In the genomic region with DNA sequence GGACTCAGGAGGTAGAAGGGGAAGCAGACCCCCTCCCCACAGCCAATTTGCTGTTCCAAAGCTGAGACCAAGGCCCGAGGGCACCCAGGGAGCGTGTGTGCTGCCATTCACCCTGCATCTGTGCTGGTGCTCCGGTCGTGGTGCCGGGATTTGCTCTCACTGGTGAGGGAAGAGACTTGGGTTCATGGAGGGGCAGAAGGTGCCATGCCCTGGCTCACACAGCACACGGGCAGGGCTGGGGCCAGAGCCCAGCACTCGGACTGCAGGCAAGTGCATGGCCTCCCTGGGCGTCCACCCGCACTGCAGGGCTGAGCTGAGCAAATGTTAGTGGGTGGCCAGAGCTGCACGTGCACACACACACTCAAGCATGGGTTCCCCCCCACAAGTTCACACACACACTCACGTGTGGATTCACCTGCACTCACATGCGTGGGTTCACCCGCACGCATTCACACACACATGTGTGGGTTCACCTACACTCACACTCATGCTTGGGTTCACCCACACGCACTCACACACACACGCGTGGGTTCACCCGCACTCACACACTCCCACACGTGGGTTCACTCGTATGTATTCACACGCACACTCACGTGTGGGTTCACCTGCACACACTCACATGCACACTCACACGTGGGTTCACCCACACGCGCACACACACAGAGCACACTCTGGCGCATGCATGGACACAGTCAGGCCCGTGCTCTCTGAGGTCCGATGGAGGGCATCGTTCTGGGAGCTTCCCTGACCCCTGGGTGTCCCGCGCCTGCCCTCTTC, we compare ENCODE assay signal across 26 cellular contexts. TPM values are rescaled to one million over a fixed set of nuclear protein-coding genes. Genes with fewer than 3 reads are reported as not detected.
DNase-seq lines count a peak whose midpoint lies in the region; ATAC-seq, FAIRE-seq and TF ChIP-seq lines count a peak whose summit lies in the region.
"Had no signal": no experiment of that assay in that cellular context is flagged by ENCODE, and none has a peak within 500 bp of the region (broad histone marks: within the 10 kb centered on the region; RNA-seq: fewer than 3 reads in every experiment).

No MANE protein-coding gene starts in this region.

- FAIRE-seq in kidney (lab: Jason Lieb, UNC), result no peak
- FAIRE-seq: astrocyte had no signal

- CTCF ChIA-PET in Panc1 (lab: Charles Lee), result no interaction called here

- H3K27me3 ChIP-seq in Panc1 (ENCODE audit: control insufficient read depth, insufficient read depth, low read length), result no peaks in the 10 kb centered on the region; the same call in 1 of the 2 replicates

- H3K27ac ChIP-seq in Panc1 (ENCODE audit: low read length), result no peak overlapping the region
- no peak overlapping the region for H3K27ac ChIP-seq in kidney (ENCODE audit: low read depth in 2 of 2, low read length in 2 of 2)
- H3K27ac ChIP-seq: epithelial cell of prostate, neutrophil, upper lobe of left lung had no signal

- DNase-seq in activated CD4-positive, alpha-beta T cell treated with anti-CD3 and anti-CD28 coated beads, Interleukin-2, amount 10 ng/mL, durations not matched to agents 24 days and 14 days, result no peak
- DNase-seq in activated CD4-positive, alpha-beta T cell treated with anti-CD3 and anti-CD28 coated beads, Interleukin-2, amount 50 U/mL, for 48 hours, result no peak
- no peak for DNase-seq in Panc1 (ENCODE audit: low read depth, low spot score)
- DNase-seq in kidney, result peak; percentile 33
- peak; percentile 62 for DNase-seq in posterior vena cava (ENCODE audit: low spot score)
- DNase-seq in dermis blood vessel endothelial cell, result no peak
- no peak for DNase-seq in NK-92 (lab: John Stamatoyannopoulos, UW; ENCODE audit: unreplicated experiment)
- DNase-seq: 8988T; activated CD4-positive, alpha-beta T cell treated with anti-CD3 and anti-CD28 coated beads, Interleukin-2, amount 50 U/mL, for 1 hour; activated CD8-positive, alpha-beta memory T cell treated with anti-CD3 and anti-CD28 coated beads, Interleukin-2, amount 50 U/mL, for 48 hours; activated effector memory CD4-positive, alpha-beta T cell treated with Interleukin-2 at 50 U/mL for 16 hours; activated naive CD8-positive, alpha-beta T cell treated with anti-CD3 and anti-CD28 coated beads for 36 hours; cerebellar nuclear complex; DMS53; H9; NCI-H1694; NCI-H2171; stimulated activated CD4-positive, alpha-beta T cell treated with anti-CD3 and anti-CD28 coated beads, Interleukin-1b, Interleukin-23, amount 100 ng/mL, for 48 hours had no signal

- peaks cover 3% of the 10 kb centered on the region for H3K9me3 Mint-ChIP-seq in activated CD4-positive, alpha-beta T cell treated with anti-CD3 and anti-CD28 coated beads, Interleukin-2, amount 10 ng/mL, durations not matched to agents 24 days and 14 days

- no peak overlapping the region for H3K4me3 Mint-ChIP-seq in activated CD4-positive, alpha-beta T cell treated with anti-CD3 and anti-CD28 coated beads, Interleukin-2, amount 10 ng/mL, durations not matched to agents 24 days and 14 days
- H3K4me3 Mint-ChIP-seq: activated naive CD8-positive, alpha-beta T cell treated with anti-CD3 and anti-CD28 coated beads for 36 hours had no signal

- H3K9me3 ChIP-seq in Panc1 (ENCODE audit: control insufficient read depth, insufficient read depth, low read depth, low read length) (no peaks in the 10 kb centered on the region), kidney (ENCODE audit: control insufficient read depth in 1 of 2, low read length in 2 of 2) (no peaks in the 10 kb centered on the region)
- H3K9me3 ChIP-seq: neutrophil had no signal

- POLR2A ChIA-PET in Panc1 (lab: Charles Lee), result no interaction called here

- peak overlapping the region; percentile 39 for H3K27ac Mint-ChIP-seq in activated CD4-positive, alpha-beta T cell treated with anti-CD3 and anti-CD28 coated beads, Interleukin-2, amount 10 ng/mL, durations not matched to agents 24 days and 14 days
- H3K27ac Mint-ChIP-seq: activated naive CD8-positive, alpha-beta T cell treated with anti-CD3 and anti-CD28 coated beads for 36 hours had no signal

- BruUV-seq in Panc1 (replicated peaks; lab: Mats Ljungman, UMichigan), result no TSS peak

- ATAC-seq in Panc1 (peak; percentile 32; the same call in 1 of the 2 replicates), GM21390 (IDR thresholded peaks at IDR 0.05; ENCODE audit: unreplicated experiment) (no peak)

- H3K36me3 Mint-ChIP-seq in activated CD4-positive, alpha-beta T cell treated with anti-CD3 and anti-CD28 coated beads, Interleukin-2, amount 10 ng/mL, durations not matched to agents 24 days and 14 days (ENCODE audit: low read depth), result peaks cover 3% of the 10 kb centered on the region

- peaks cover 27% of the 10 kb centered on the region for H3K4me1 Mint-ChIP-seq in activated CD4-positive, alpha-beta T cell treated with anti-CD3 and anti-CD28 coated beads, Interleukin-2, amount 10 ng/mL, durations not matched to agents 24 days and 14 days

- TF ChIP-seq CTCF in Panc1 (IDR thresholded peaks at IDR 0.05) (no peak), kidney (IDR thresholded peaks at IDR 0.05; ENCODE audit: borderline replicate concordance, extremely low read depth, insufficient read depth) (no peak)

- in situ Hi-C loops in Panc1 (cut with HindIII; ENCODE audit: low pct_unique_long_range_greater_than_20kb, low sequenced_read_pairs), result no loop called here

- H3K4me1 ChIP-seq in Panc1 (ENCODE audit: control insufficient read depth, insufficient read depth, low read length), result no peaks in the 10 kb centered on the region
- no peaks in the 10 kb centered on the region for H3K4me1 ChIP-seq in kidney (ENCODE audit: control insufficient read depth in 1 of 2, insufficient read depth in 1 of 2, low read depth in 1 of 2, low read length in 2 of 2)

- H3K4me3 ChIP-seq in Panc1 (ENCODE audit: low read depth in 2 of 2, low read length in 2 of 2) (no peak overlapping the region), kidney (ENCODE audit: low read length in 2 of 2) (no peak overlapping the region)
- H3K4me3 ChIP-seq: upper lobe of left lung had no signal

- H3K36me3 ChIP-seq in Panc1 (ENCODE audit: control insufficient read depth, insufficient read depth, low read length), result no peaks in the 10 kb centered on the region
- no peaks in the 10 kb centered on the region for H3K36me3 ChIP-seq in kidney (ENCODE audit: control insufficient read depth in 1 of 2, insufficient read depth in 2 of 2, low read length in 2 of 2)
- H3K36me3 ChIP-seq: neutrophil, upper lobe of left lung had no signal

- H3K9ac ChIP-seq in kidney (ENCODE audit: low read length in 2 of 2), result no peak overlapping the region

- peaks cover 2% of the 10 kb centered on the region for H3K27me3 Mint-ChIP-seq in activated CD4-positive, alpha-beta T cell treated with anti-CD3 and anti-CD28 coated beads, Interleukin-2, amount 10 ng/mL, durations not matched to agents 24 days and 14 days

- intact Hi-C loops in activated CD4-positive, alpha-beta T cell treated with anti-CD3 and anti-CD28 coated beads, Interleukin-2, amount 10 ng/mL, durations not matched to agents 24 days and 14 days (cut with micrococcal nuclease), result no loop called here
- intact Hi-C loops in Panc1 (cut with micrococcal nuclease; ENCODE audit: unreplicated experiment), result no loop called here
- intact Hi-C loops in kidney (cut with DNase I), result no loop called here
- intact Hi-C loops in posterior vena cava (cut with DNase I), result no loop called here

RNA-seq across cellular contexts. Expression of a gene that starts 57.0 kb away (rescaled TPM):
- not detected in 2 replicates for total RNA-seq in activated CD4-positive, alpha-beta T cell treated with anti-CD3 and anti-CD28 coated beads, Interleukin-2, amount 10 ng/mL, durations not matched to agents 24 days and 14 days
- total RNA-seq in Panc1 (2021; ENCODE audit: unreplicated experiment), result 13.7 TPM
- polyA plus RNA-seq in Panc1 (2012; ENCODE audit: insufficient read length), result 22.0 TPM
- 8.0 TPM for total RNA-seq in kidney
- polyA plus RNA-seq in kidney (ENCODE audit: insufficient read depth, low read depth, low replicate concordance), result 0.75 TPM
- 1 to 10 TPM; 4.7 to 5.1 TPM for total RNA-seq in posterior vena cava
- 0.14 TPM in 1 of 2 replicates, not detected in the other for total RNA-seq in dermis blood vessel endothelial cell
- total RNA-seq: LHCN-M2, pulmonary artery endothelial cell, RPMI7951 had no signal

RNA-seq across cellular contexts. Expression of a gene that starts 59.7 kb away (rescaled TPM):
- total RNA-seq in activated CD4-positive, alpha-beta T cell treated with anti-CD3 and anti-CD28 coated beads, Interleukin-2, amount 10 ng/mL, durations not matched to agents 24 days and 14 days, result 41.1 and 41.6 TPM in 2 replicates
- total RNA-seq in Panc1 (2021; ENCODE audit: unreplicated experiment), result 30.8 TPM
- 25.2 TPM for polyA plus RNA-seq in Panc1 (2012; ENCODE audit: insufficient read length)
- total RNA-seq in kidney, result 33.2 TPM
- polyA plus RNA-seq in kidney (ENCODE audit: insufficient read depth, low read depth, low replicate concordance), result 39.0 TPM
- 10 to 100 TPM; 19.1 to 21.4 TPM for total RNA-seq in posterior vena cava
- 27.2 and 33.6 TPM in 2 replicates for total RNA-seq in dermis blood vessel endothelial cell

Comparison
In these comparisons a context has a peak if more than half of its experiments do, and no peak if none do; other contexts are left out.
1. DNase-seq: peak in kidney (single experiment) and posterior vena cava (single experiment); none in activated CD4-positive, alpha-beta T cell treated with anti-CD3 and anti-CD28 coated beads, Interleukin-2, amount 10 ng/mL, durations not matched to agents 24 days and 14 days (single experiment), activated CD4-positive, alpha-beta T cell treated with anti-CD3 and anti-CD28 coated beads, Interleukin-2, amount 50 U/mL, for 48 hours (0 of 2), Panc1 (single experiment), dermis blood vessel endothelial cell (single experiment) and NK-92 (single experiment).